ENCODE assay signal across 3 cellular contexts in genomic region chr15:60631620-60632019, GRCh38.
"Had no signal": no experiment of that assay in that cellular context is flagged by ENCODE, and none has a peak within 500 bp of the region (broad histone marks: within the 10 kb centered on the region; RNA-seq: fewer than 3 reads in every experiment).

No MANE protein-coding gene starts in this region.

- ATAC-seq: GM12878 had no signal

- DNase-seq: GDM1, GF-D8 had no signal

- H3K4me3 ChIP-seq: GM12878 had no signal
